ENCODE assay signal across 8 cellular contexts in genomic region chr7:76201732-76202665, GRCh38. TPM values are rescaled to one million over a fixed set of nuclear protein-coding genes. Genes with fewer than 3 reads are reported as not detected.
DNase-seq lines count a peak whose midpoint lies in the region; ATAC-seq and TF ChIP-seq lines count a peak whose summit lies in the region.

Gene SRRM3, plus strand, starts transcription at chr7:76201896. Its CDS starts 33,171 bp downstream, at chr7:76235067.

- POLR2A ChIA-PET in T-cell (lab: Charles Lee) = no interaction called here

- H3K9me3 Mint-ChIP-seq in CD4-positive, CD25-positive, alpha-beta regulatory T cell = peaks cover 0 to 4% (median 0%) of the 10 kb centered on the region in 7 donors
- peaks cover 0 to 3% (median 0%) of the 10 kb centered on the region in 3 donors for H3K9me3 Mint-ChIP-seq in T-cell
- H3K9me3 Mint-ChIP-seq in progenitor cell of endocrine pancreas (ENCODE audit: low read depth) = no peaks in the 10 kb centered on the region

- TF ChIP-seq CTCF in heart right ventricle (IDR thresholded peaks at IDR 0.05) (peak; percentile 26 to 75 (median 64)), progenitor cell of endocrine pancreas (IDR thresholded peaks at IDR 0.05; ENCODE audit: unreplicated experiment) (peak; percentile 83), uterus (IDR thresholded peaks at IDR 0.05) (peak; percentile 30 to 78 (median 62))

- H3K4me3 Mint-ChIP-seq in CD4-positive, CD25-positive, alpha-beta regulatory T cell = peak within 1 kb of the TSS in 1 of 4 donors; percentile 38
- H3K4me3 Mint-ChIP-seq in T-cell (no peak within 1 kb of the TSS), progenitor cell of endocrine pancreas (ENCODE audit: low read depth) (no peak within 1 kb of the TSS)

- peak; percentile 63 to 82 (median 79) for DNase-seq in CD4-positive, CD25-positive, alpha-beta regulatory T cell
- DNase-seq in NCI-H1105 treated with DMSO at 0.1 percent for 48 hours (lab: John Stamatoyannopoulos, UW) (peak; percentile 65), T-cell (peak; percentile 54 to 86 (median 78)), adipocyte (ENCODE audit: low read depth) (peak; percentile 89), heart right ventricle (peak; percentile 63 to 77), progenitor cell of endocrine pancreas (ENCODE audit: low spot score, unreplicated experiment) (peak; percentile 91), uterus (peak; percentile 38 to 64)

- H3K36me3 ChIP-seq in CD4-positive, CD25-positive, alpha-beta regulatory T cell (ENCODE audit: control insufficient read depth, insufficient read depth, low read length) = no peaks in the 10 kb centered on the region
- no peaks in the 10 kb centered on the region for H3K36me3 ChIP-seq in adipocyte (ENCODE audit: control insufficient read depth, insufficient read depth, low read length, severe bottlenecking)
- H3K36me3 ChIP-seq in heart right ventricle = no peaks in the 10 kb centered on the region
- no peaks in the 10 kb centered on the region for H3K36me3 ChIP-seq in uterus

- no peak within 1 kb of the TSS for H3K27ac ChIP-seq in CD4-positive, CD25-positive, alpha-beta regulatory T cell (ENCODE audit: insufficient read depth, low read length, poor library complexity, severe bottlenecking)
- H3K27ac ChIP-seq in heart right ventricle = no peak within 1 kb of the TSS
- no peak within 1 kb of the TSS for H3K27ac ChIP-seq in uterus

- TF ChIP-seq POLR2A in uterus (IDR thresholded peaks at IDR 0.05) = no peak

- H3K9me3 ChIP-seq in CD4-positive, CD25-positive, alpha-beta regulatory T cell (ENCODE audit: control insufficient read depth in 2 of 2, low read length in 2 of 2) = no peaks in the 10 kb centered on the region
- no peaks in the 10 kb centered on the region for H3K9me3 ChIP-seq in adipocyte (ENCODE audit: control insufficient read depth, low read length)
- H3K9me3 ChIP-seq in heart right ventricle = no peaks in the 10 kb centered on the region
- H3K9me3 ChIP-seq in uterus = no peaks in the 10 kb centered on the region

- no peaks in the 10 kb centered on the region for H3K27me3 ChIP-seq in CD4-positive, CD25-positive, alpha-beta regulatory T cell (ENCODE audit: control insufficient read depth, insufficient read depth, low read length)
- H3K27me3 ChIP-seq in adipocyte (replicated peaks; ENCODE audit: control insufficient read depth, insufficient read depth, low read length) (peaks cover 22% of the 10 kb centered on the region), heart right ventricle (peaks cover 0 to 50% (median 29%) of the 10 kb centered on the region in 7 donors), uterus (no peaks in the 10 kb centered on the region)

- CTCF ChIA-PET in T-cell (lab: Charles Lee) = interaction anchor here in 1 of 2 donors (0.7 kb wide), 1 partner anchor 24 kb away, joined by 3 read pairs; no protein-coding TSS in a partner anchor

- H3K27me3 Mint-ChIP-seq in CD4-positive, CD25-positive, alpha-beta regulatory T cell = peaks cover 18% of the 10 kb centered on the region
- H3K27me3 Mint-ChIP-seq in T-cell (peaks cover 33 to 44% of the 10 kb centered on the region in 2 donors), progenitor cell of endocrine pancreas (peaks cover 39% of the 10 kb centered on the region)

- no peak within 1 kb of the TSS for H3K9ac ChIP-seq in adipocyte (ENCODE audit: low read length)

- H3K4me1 Mint-ChIP-seq in CD4-positive, CD25-positive, alpha-beta regulatory T cell = peaks cover 0 to 2% (median 0%) of the 10 kb centered on the region in 4 donors
- H3K4me1 Mint-ChIP-seq in T-cell (peaks cover 0 to 1% (median 0%) of the 10 kb centered on the region in 3 donors), progenitor cell of endocrine pancreas (ENCODE audit: low read depth) (no peaks in the 10 kb centered on the region)

- no peak within 1 kb of the TSS for H3K27ac Mint-ChIP-seq in CD4-positive, CD25-positive, alpha-beta regulatory T cell
- H3K27ac Mint-ChIP-seq in T-cell (no peak within 1 kb of the TSS), progenitor cell of endocrine pancreas (no peak within 1 kb of the TSS)

- no peaks in the 10 kb centered on the region for H3K4me1 ChIP-seq in CD4-positive, CD25-positive, alpha-beta regulatory T cell (ENCODE audit: control insufficient read depth, insufficient read depth, low read length, poor library complexity, severe bottlenecking)
- no peaks in the 10 kb centered on the region for H3K4me1 ChIP-seq in adipocyte (ENCODE audit: control insufficient read depth, insufficient read depth, low read length)
- H3K4me1 ChIP-seq in heart right ventricle = peaks cover 0 to 4% (median 0%) of the 10 kb centered on the region in 9 donors
- peaks cover 0 to 4% of the 10 kb centered on the region in 2 donors for H3K4me1 ChIP-seq in uterus

- intact Hi-C loops in heart right ventricle (cut with DNase I) = loop anchor here in 1 of 10 donors (5.0 kb wide), 1 partner anchor 160 kb away; no protein-coding TSS in a partner anchor
- intact Hi-C loops in uterus (cut with DNase I; ENCODE audit: low total_unique reads) = no loop called here

- no peak within 1 kb of the TSS for H3K4me3 ChIP-seq in CD4-positive, CD25-positive, alpha-beta regulatory T cell (ENCODE audit: low read depth, low read length)
- H3K4me3 ChIP-seq in adipocyte (ENCODE audit: low read length) (no peak within 1 kb of the TSS), heart right ventricle (no peak within 1 kb of the TSS), uterus (no peak within 1 kb of the TSS)

- 2 to 3% methylated on average over 31 to 56 of the region's 57 CpGs for WGBS in heart right ventricle, 2 donors

- no peaks in the 10 kb centered on the region for H3K36me3 Mint-ChIP-seq in CD4-positive, CD25-positive, alpha-beta regulatory T cell
- H3K36me3 Mint-ChIP-seq in T-cell = no peaks in the 10 kb centered on the region
- H3K36me3 Mint-ChIP-seq in progenitor cell of endocrine pancreas (ENCODE audit: insufficient read depth) = no peaks in the 10 kb centered on the region

- ATAC-seq in CD4-positive, CD25-positive, alpha-beta regulatory T cell (ENCODE audit: low read depth in 2 of 2) = peak; percentile 89 to 91
- ATAC-seq in GM21723 (IDR thresholded peaks at IDR 0.05; ENCODE audit: unreplicated experiment) (peak; percentile 77), T-cell (replicated peaks in 1 of 4) (peak; percentile 89 to 96 (median 93)), heart right ventricle (peak; percentile 78 to 93 (median 86))

RNA-seq across cellular contexts. Expression of gene SRRM3, which starts in this region (rescaled TPM):
- not detected for total RNA-seq in CD4-positive, CD25-positive, alpha-beta regulatory T cell
- polyA plus RNA-seq in CD4-positive, CD25-positive, alpha-beta regulatory T cell = not detected
- total RNA-seq in T-cell = not detected
- total RNA-seq in heart right ventricle = 10 to 100 TPM in 2 of 10 donors, 1 to 10 TPM in 8; 1.0 to 15.9 (median 3.4) TPM
- 10 to 100 TPM; 12.9 to 36.2 TPM for polyA plus RNA-seq in heart right ventricle
- total RNA-seq in progenitor cell of endocrine pancreas = 2.5 and 3.3 TPM in 2 replicates
- 10 to 100 TPM in 1 of 4 donors, 1 to 10 TPM in 3; 1.3 to 15.9 (median 6.0) TPM for total RNA-seq in uterus

Comparison
In these comparisons a context has a peak if more than half of its experiments do, and no peak if none do; other contexts are left out.
1. RNA of gene SRRM3 (polyA plus RNA-seq): 12.9 to 36.2 TPM in heart right ventricle; not detected in CD4-positive, CD25-positive, alpha-beta regulatory T cell; every median in the first group is over 10 times any median in the second.
2. Peak in DNase-seq and ATAC-seq in CD4-positive, CD25-positive, alpha-beta regulatory T cell; RNA of the gene not detected or under 1 TPM.
3. Peak in DNase-seq and ATAC-seq in T-cell; RNA of the gene not detected or under 1 TPM.
4. Peak in every context shown above with its lines, with median percentiles within 50 percentile points of each other: ATAC-seq, DNase-seq and CTCF ChIP-seq.